ENCODE assay signal across 12 cellular contexts in the genomic region with DNA sequence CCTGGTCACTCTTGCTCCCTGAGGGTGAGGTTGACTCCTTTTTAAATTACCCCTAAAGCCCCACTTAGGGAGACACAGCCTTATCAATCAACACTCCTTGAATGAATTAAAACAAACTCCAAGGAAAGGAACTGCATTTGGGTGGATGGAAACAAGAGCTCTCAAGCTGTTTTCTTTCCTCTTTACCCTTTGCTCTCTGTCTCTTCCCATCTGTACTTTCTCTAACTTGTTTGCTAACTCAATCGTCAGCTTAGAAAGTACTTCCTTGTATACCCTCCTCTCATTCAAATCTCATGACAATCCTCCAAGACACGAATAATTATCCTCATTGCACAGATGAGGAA. TPM values are rescaled to one million over a fixed set of nuclear protein-coding genes. Genes with fewer than 3 reads are reported as not detected.
DNase-seq lines count a peak whose midpoint lies in the region; ATAC-seq and TF ChIP-seq lines count a peak whose summit lies in the region.
"Had no signal": no experiment of that assay in that cellular context is flagged by ENCODE, and none has a peak within 500 bp of the region (broad histone marks: within the 10 kb centered on the region; RNA-seq: fewer than 3 reads in every experiment).

No MANE protein-coding gene starts in this region.

- no peak for DNase-seq in CD4-positive, alpha-beta memory T cell
- DNase-seq in effector memory CD4-positive, alpha-beta T cell, result no peak
- DNase-seq in nephron progenitor cell (no peak), AG08395 (ENCODE audit: low spot score) (no peak), caudate nucleus (lab: John Stamatoyannopoulos, UW) (no peak), ACHN (no peak)
- DNase-seq: DMS 273 treated with DMSO at 0.1 percent for 48 hours, mesendoderm, NCI-H69 had no signal

- H3K9me3 Mint-ChIP-seq in CD4-positive, alpha-beta memory T cell, result peaks cover 0 to 5% (median 0%) of the 10 kb centered on the region in 8 donors
- H3K9me3 Mint-ChIP-seq in nephron progenitor cell, result no peaks in the 10 kb centered on the region

- no peak for TF ChIP-seq CTCF in nephron progenitor cell (IDR thresholded peaks at IDR 0.05)

- in situ Hi-C loops in ACHN (cut with HindIII; ENCODE audit: low pct_ligation_motif_present, low pct_unique_long_range_greater_than_20kb, low sequenced_read_pairs), result no loop called here

- H3K4me3 ChIP-seq in CD4-positive, alpha-beta memory T cell (ENCODE audit: low read length in 2 of 2), result peak overlapping the region; percentile 14 to 47
- peak overlapping the region; percentile 56 for H3K4me3 ChIP-seq in effector memory CD4-positive, alpha-beta T cell (ENCODE audit: insufficient read depth, low read depth, low read length, poor library complexity, severe bottlenecking)
- H3K4me3 ChIP-seq: SJSA1 had no signal

- intact Hi-C loops in CD4-positive, alpha-beta memory T cell (cut with micrococcal nuclease), result no loop called here

- no peaks in the 10 kb centered on the region for H3K27me3 ChIP-seq in CD4-positive, alpha-beta memory T cell (ENCODE audit: insufficient read depth, low read length)
- no peaks in the 10 kb centered on the region for H3K27me3 ChIP-seq in effector memory CD4-positive, alpha-beta T cell (replicated peaks; ENCODE audit: control insufficient read depth, insufficient read depth, low read length, poor library complexity, severe bottlenecking)
- H3K27me3 ChIP-seq: SJSA1 had no signal

- no peak for ATAC-seq in HG03025 (IDR thresholded peaks at IDR 0.05; ENCODE audit: low FRiP score, unreplicated experiment)

- no peaks in the 10 kb centered on the region for H3K9me3 ChIP-seq in CD4-positive, alpha-beta memory T cell (ENCODE audit: control insufficient read depth in 1 of 2, low read length in 2 of 2)
- no peaks in the 10 kb centered on the region for H3K9me3 ChIP-seq in KOPT-K1 (ENCODE audit: insufficient read depth, low read length, poor library complexity, severe bottlenecking)
- H3K9me3 ChIP-seq in effector memory CD4-positive, alpha-beta T cell (ENCODE audit: control insufficient read depth, low read length), result no peaks in the 10 kb centered on the region
- H3K9me3 ChIP-seq: SJSA1 had no signal

- POLR2A ChIA-PET in CD4-positive, alpha-beta memory T cell (lab: Charles Lee; ENCODE audit: partially characterized antibody), result interaction anchor here (31.9 to 46.5 kb wide), 2 partner anchors 27 to 41 kb away, joined by 1138 to 6960 read pairs; a partner anchor contains a TSS

- peaks cover 73% of the 10 kb centered on the region for H3K4me1 ChIP-seq in CD4-positive, alpha-beta memory T cell (ENCODE audit: insufficient read depth, low read length)
- peaks cover 59% of the 10 kb centered on the region for H3K4me1 ChIP-seq in effector memory CD4-positive, alpha-beta T cell (ENCODE audit: control insufficient read depth, insufficient read depth, low read length, poor library complexity, severe bottlenecking)

- peak overlapping the region; percentile 85 to 98 (median 92) for H3K4me3 Mint-ChIP-seq in CD4-positive, alpha-beta memory T cell
- H3K4me3 Mint-ChIP-seq in nephron progenitor cell, result no peak overlapping the region

- no peaks in the 10 kb centered on the region for H3K36me3 ChIP-seq in CD4-positive, alpha-beta memory T cell (ENCODE audit: insufficient read depth, low read length)
- no peaks in the 10 kb centered on the region for H3K36me3 ChIP-seq in KOPT-K1 (ENCODE audit: insufficient read depth, low read length)
- no peaks in the 10 kb centered on the region for H3K36me3 ChIP-seq in effector memory CD4-positive, alpha-beta T cell (ENCODE audit: control insufficient read depth, insufficient read depth, low read length)
- H3K36me3 ChIP-seq: SJSA1 had no signal

- H3K36me3 Mint-ChIP-seq in CD4-positive, alpha-beta memory T cell, result no peaks in the 10 kb centered on the region
- H3K36me3 Mint-ChIP-seq in nephron progenitor cell (ENCODE audit: low read depth), result no peaks in the 10 kb centered on the region

- H3K27me3 Mint-ChIP-seq in CD4-positive, alpha-beta memory T cell, result no peaks in the 10 kb centered on the region
- H3K27me3 Mint-ChIP-seq in nephron progenitor cell (ENCODE audit: low read depth, poor library complexity), result peaks cover 4% of the 10 kb centered on the region

- peak overlapping the region; percentile 95 to 100 (median 99) for H3K27ac Mint-ChIP-seq in CD4-positive, alpha-beta memory T cell
- H3K27ac Mint-ChIP-seq in nephron progenitor cell, result peak overlapping the region; percentile 77

- peak overlapping the region; percentile 95 for H3K27ac ChIP-seq in CD4-positive, alpha-beta memory T cell (ENCODE audit: low read depth, low read length)
- H3K27ac ChIP-seq in KOPT-K1 (ENCODE audit: low read depth, low read length, poor library complexity, severe bottlenecking) (peak overlapping the region; percentile 100), caudate nucleus (ENCODE audit: low read depth, low read length) (no peak overlapping the region)
- peak overlapping the region; percentile 97 for H3K27ac ChIP-seq in effector memory CD4-positive, alpha-beta T cell (ENCODE audit: insufficient read depth, low read length, poor library complexity, severe bottlenecking)
- H3K27ac ChIP-seq: SJSA1 had no signal

- CTCF ChIA-PET in CD4-positive, alpha-beta memory T cell (lab: Charles Lee; ENCODE audit: partially characterized antibody), result interaction anchor here (1.1 to 8.4 kb wide), 10 partner anchors 16 to 291 kb away, joined by 3 to 96 read pairs (median 16); a partner anchor contains a TSS

- H3K4me1 Mint-ChIP-seq in CD4-positive, alpha-beta memory T cell, result peaks cover 38 to 74% (median 55%) of the 10 kb centered on the region in 4 donors
- H3K4me1 Mint-ChIP-seq in nephron progenitor cell, result peaks cover 63% of the 10 kb centered on the region

RNA-seq across cellular contexts. Expression of a gene that starts 32.8 kb away (rescaled TPM):
- total RNA-seq in CD4-positive, alpha-beta memory T cell, result 100 to 1,000 TPM; 456 to 464 TPM
- 100 to 1,000 TPM; 271 to 523 TPM for polyA plus RNA-seq in CD4-positive, alpha-beta memory T cell
